ENCODE assay signal across 7 cellular contexts in the genomic region with DNA sequence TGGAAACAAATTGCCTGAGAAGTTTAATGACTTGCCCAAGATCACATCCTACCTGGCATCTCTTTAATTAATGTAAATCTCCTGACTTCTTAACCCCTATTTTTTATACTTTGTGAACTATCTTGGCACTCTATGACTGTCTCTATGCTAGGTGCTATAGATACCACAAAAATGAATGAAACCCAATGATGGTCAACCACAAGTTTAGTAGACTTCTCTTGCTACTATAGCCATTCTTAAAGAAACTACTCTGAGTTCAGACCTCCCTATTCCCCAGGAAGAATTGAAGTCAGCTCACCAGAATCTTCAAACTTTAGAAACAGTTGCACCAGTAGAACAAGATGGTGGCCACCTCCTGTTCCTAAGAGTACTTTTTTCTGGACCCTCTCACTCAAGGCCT.
"Had no signal": no experiment of that assay in that cellular context is flagged by ENCODE, and none has a peak within 500 bp of the region (broad histone marks: within the 10 kb centered on the region; RNA-seq: fewer than 3 reads in every experiment).

No MANE protein-coding gene starts in this region.

- H3K27ac Mint-ChIP-seq: IgD-negative memory B cell had no signal

- DNase-seq: IMR-90, KBM-7, KG1 had no signal

- H3K36me3 Mint-ChIP-seq: IgD-negative memory B cell had no signal

- H3K27ac ChIP-seq: HL-60 had no signal

- H3K4me3 ChIP-seq: K562 had no signal

- ATAC-seq: HepG2, K562 had no signal

- H3K4me1 Mint-ChIP-seq: IgD-negative memory B cell had no signal

- H3K4me3 Mint-ChIP-seq: IgD-negative memory B cell had no signal

- H3K27me3 Mint-ChIP-seq: IgD-negative memory B cell had no signal
